ENCODE assay signal across 3 cellular contexts in genomic region chr16:70267516-70267915, GRCh38.
TF ChIP-seq lines count a peak whose summit lies in the region.

No MANE protein-coding gene starts in this region.

TF ChIP-seq in GM12878, 131 proteins besides CTCF, POLR2A, EP300 and RAD21:
- TF ChIP-seq HCFC1 (IDR thresholded peaks at IDR 0.05; ENCODE audit: low read length) (no peak), SMC3 (IDR thresholded peaks at IDR 0.05; ENCODE audit: borderline replicate concordance, low read length) (peak; percentile 37; the same call in 1 of the 2 replicates)

TF ChIP-seq in HepG2, 621 proteins besides CTCF, POLR2A, EP300 and RAD21:
- TF ChIP-seq SMC3 (IDR thresholded peaks at IDR 0.05; ENCODE audit: low read length): peak; percentile 86
- peak; percentile 30 for TF ChIP-seq XRCC5 (optimal IDR thresholded peaks at IDR 0.05; ENCODE audit: low read length)
- peak; percentile 77 for TF ChIP-seq STAG1 (CRISPR knock-in tag; IDR thresholded peaks at IDR 0.05)
- no peak for TF ChIP-seq ZNF616 (CRISPR knock-in tag; IDR thresholded peaks at IDR 0.05; ENCODE audit: low read depth)
- 0 out of 2 replicates have a peak, but pooled peaks have one; percentile 23 for TF ChIP-seq MIXL1 (CRISPR knock-in tag; IDR thresholded peaks at IDR 0.05)
- no peak for TF ChIP-seq ZNF557 (CRISPR knock-in tag; IDR thresholded peaks at IDR 0.05)
- 0 out of 2 replicates have a peak, but pooled peaks have one; percentile 31 for TF ChIP-seq ZNF572 (CRISPR knock-in tag; IDR thresholded peaks at IDR 0.05)

TF ChIP-seq in GM12891, 5 proteins besides CTCF, POLR2A, EP300 and RAD21:
- TF ChIP-seq SPI1 (IDR thresholded peaks at IDR 0.05; ENCODE audit: low read depth, low read length) (no peak), TAF1 (IDR thresholded peaks at IDR 0.05; ENCODE audit: low read depth, low read length) (no peak), PAX5 (IDR thresholded peaks at IDR 0.05; ENCODE audit: insufficient read depth, low read length, severe bottlenecking) (no peak), POLR2AphosphoS5 (IDR thresholded peaks at IDR 0.05; ENCODE audit: low read depth, low read length) (no peak), POU2F2 (IDR thresholded peaks at IDR 0.05; ENCODE audit: low read depth, low read length) (no peak)
